1 cellular context compared by ENCODE assay signal in the genomic region with DNA sequence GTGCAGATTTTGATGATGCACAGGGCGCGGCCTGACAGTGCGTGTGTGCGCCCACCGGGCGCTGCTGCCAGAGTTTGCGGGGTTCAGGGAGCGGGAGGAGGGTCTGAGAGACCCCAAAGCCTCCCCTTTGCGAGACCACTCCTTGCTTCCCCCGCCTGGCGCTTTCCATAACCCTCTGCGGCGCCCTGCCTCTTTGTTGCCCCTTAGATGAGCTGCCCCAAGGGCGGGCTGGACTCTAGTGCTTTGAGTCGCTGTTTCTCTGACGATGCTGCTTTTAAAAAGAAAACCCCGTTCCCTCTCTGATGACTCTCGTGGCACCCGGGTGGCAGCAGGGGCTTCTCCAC.
TF ChIP-seq lines count a peak whose summit lies in the region.

No MANE protein-coding gene starts in this region.

TF ChIP-seq in A549, 52 proteins besides CTCF, POLR2A, EP300 and RAD21 (continued from another document):
- TF ChIP-seq, protein P1, sequence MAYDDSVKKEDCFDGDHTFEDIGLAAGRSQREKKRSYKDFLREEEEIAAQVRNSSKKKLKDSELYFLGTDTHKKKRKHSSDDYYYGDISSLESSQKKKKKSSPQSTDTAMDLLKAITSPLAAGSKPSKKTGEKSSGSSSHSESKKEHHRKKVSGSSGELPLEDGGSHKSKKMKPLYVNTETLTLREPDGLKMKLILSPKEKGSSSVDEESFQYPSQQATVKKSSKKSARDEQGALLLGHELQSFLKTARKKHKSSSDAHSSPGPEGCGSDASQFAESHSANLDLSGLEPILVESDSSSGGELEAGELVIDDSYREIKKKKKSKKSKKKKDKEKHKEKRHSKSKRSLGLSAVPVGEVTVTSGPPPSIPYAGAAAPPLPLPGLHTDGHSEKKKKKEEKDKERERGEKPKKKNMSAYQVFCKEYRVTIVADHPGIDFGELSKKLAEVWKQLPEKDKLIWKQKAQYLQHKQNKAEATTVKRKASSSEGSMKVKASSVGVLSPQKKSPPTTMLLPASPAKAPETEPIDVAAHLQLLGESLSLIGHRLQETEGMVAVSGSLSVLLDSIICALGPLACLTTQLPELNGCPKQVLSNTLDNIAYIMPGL (CRISPR knock-in tag; IDR thresholded peaks at IDR 0.05; ENCODE audit: borderline replicate concordance): no peak
TF ChIP-seq in A549: peak in this region for 0.
